Comparison of ENCODE assay signal across 12 cellular contexts in the genomic region with DNA sequence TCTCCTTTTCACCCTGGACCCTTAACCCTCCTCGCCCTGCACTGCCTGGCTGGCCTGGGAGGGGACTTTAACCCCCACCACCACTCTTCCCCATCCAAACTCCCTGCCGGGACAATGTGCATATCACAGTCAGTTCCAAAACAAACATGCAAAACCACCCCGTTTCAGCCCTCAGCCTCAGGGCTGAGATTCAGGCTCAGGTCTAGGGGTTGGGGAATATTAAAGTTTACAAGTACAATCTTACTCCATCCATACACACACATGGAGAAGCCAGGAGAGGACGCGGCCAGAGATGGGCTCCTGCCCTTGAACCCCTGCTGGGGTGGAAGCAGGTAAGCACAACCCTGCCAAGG. TPM values are rescaled to one million over a fixed set of nuclear protein-coding genes. Genes with fewer than 3 reads are reported as not detected.
DNase-seq lines count a peak whose midpoint lies in the region; ATAC-seq, FAIRE-seq and TF ChIP-seq lines count a peak whose summit lies in the region.
"Had no signal": no experiment of that assay in that cellular context is flagged by ENCODE, and none has a peak within 500 bp of the region (broad histone marks: within the 10 kb centered on the region; RNA-seq: fewer than 3 reads in every experiment).

No MANE protein-coding gene starts in this region.

- H3K4me3 ChIP-seq in SJSA1 (peak overlapping the region; percentile 28; the same call in 1 of the 2 replicates), fibroblast of villous mesenchyme (ENCODE audit: low read depth, low read length) (peak overlapping the region; percentile 32), muscle layer of colon (ENCODE audit: low read depth in 1 of 2, low read length in 2 of 2) (peak overlapping the region; percentile 47 to 55), upper lobe of right lung (peak overlapping the region; percentile 42)

- H3K9ac ChIP-seq in muscle layer of colon (ENCODE audit: low read length): peak overlapping the region; percentile 5

- no peaks in the 10 kb centered on the region for H3K36me3 ChIP-seq in SJSA1
- no peaks in the 10 kb centered on the region for H3K36me3 ChIP-seq in muscle layer of colon (ENCODE audit: insufficient read depth, low read length)
- no peaks in the 10 kb centered on the region for H3K36me3 ChIP-seq in upper lobe of right lung

- H3K4me3 Mint-ChIP-seq in stimulated activated effector memory CD8-positive, alpha-beta T cell treated with anti-CD3 and anti-CD28 coated beads, Interleukin-12 subunit alpha, Interleukin-12 subunit beta, amount 100 ng/mL, for 72 hours: no peak overlapping the region

- peak in 1 of 2 experiments; percentile 31 for DNase-seq in SJSA1 (ENCODE audit: low read depth in 1 of 2, low spot score in 2 of 2)
- no peak for DNase-seq in fibroblast of villous mesenchyme (ENCODE audit: low read depth)
- DNase-seq in upper lobe of right lung: no peak
- no peak for DNase-seq in NOMO-1 treated with dmso at 0.1 percent for 144 hours (lab: John Stamatoyannopoulos, UW; ENCODE audit: unreplicated experiment)
- no peak for DNase-seq in stimulated activated effector memory CD8-positive, alpha-beta T cell treated with anti-CD3 and anti-CD28 coated beads, Interleukin-12 subunit alpha, Interleukin-12 subunit beta, amount 100 ng/mL, for 72 hours (ENCODE audit: low spot score in 2 of 2)
- no peak for DNase-seq in GM12891 (ENCODE audit: insufficient read length, low spot score)
- DNase-seq: NCI-H226 had no signal

- ATAC-seq in upper lobe of right lung (no peak), HG02840 (IDR thresholded peaks at IDR 0.05; ENCODE audit: low FRiP score, unreplicated experiment) (no peak)
- ATAC-seq in stimulated activated effector memory CD8-positive, alpha-beta T cell treated with anti-CD3 and anti-CD28 coated beads, Interleukin-12 subunit alpha, Interleukin-12 subunit beta, amount 100 ng/mL, for 72 hours: no peak

- TF ChIP-seq CTCF in fibroblast of villous mesenchyme (IDR thresholded peaks at IDR 0.05; ENCODE audit: insufficient read depth, low read depth, low read length): no peak
- TF ChIP-seq CTCF in upper lobe of right lung (IDR thresholded peaks at IDR 0.05): no peak

- intact Hi-C loops in upper lobe of right lung (cut with DNase I): no loop called here

- H3K9me3 ChIP-seq in SJSA1 (replicated peaks) (no peaks in the 10 kb centered on the region), muscle layer of colon (ENCODE audit: low read length) (no peaks in the 10 kb centered on the region), upper lobe of right lung (no peaks in the 10 kb centered on the region)

- no peak overlapping the region for H3K27ac Mint-ChIP-seq in stimulated activated effector memory CD8-positive, alpha-beta T cell treated with anti-CD3 and anti-CD28 coated beads, Interleukin-12 subunit alpha, Interleukin-12 subunit beta, amount 100 ng/mL, for 72 hours

- no peak for FAIRE-seq in GM12891 (lab: Jason Lieb, UNC)

- H3K27me3 ChIP-seq in SJSA1 (replicated peaks) (no peaks in the 10 kb centered on the region), muscle layer of colon (ENCODE audit: control insufficient read depth in 1 of 2, insufficient read depth in 2 of 2, low read length in 2 of 2) (peaks cover 4 to 7% of the 10 kb centered on the region in 2 donors), upper lobe of right lung (peaks cover 20% of the 10 kb centered on the region)

- H3K4me1 Mint-ChIP-seq in stimulated activated effector memory CD8-positive, alpha-beta T cell treated with anti-CD3 and anti-CD28 coated beads, Interleukin-12 subunit alpha, Interleukin-12 subunit beta, amount 100 ng/mL, for 72 hours: peaks cover 6% of the 10 kb centered on the region

- no peak for TF ChIP-seq POLR2A in GM12891 (IDR thresholded peaks at IDR 0.05; ENCODE audit: low read depth, low read length)

- H3K27ac ChIP-seq in SJSA1 (no peak overlapping the region), muscle layer of colon (ENCODE audit: low read depth, low read length) (peak overlapping the region; percentile 63), upper lobe of right lung (peak overlapping the region; percentile 51)
- H3K27ac ChIP-seq: epithelial cell of prostate had no signal

- no peaks in the 10 kb centered on the region for H3K9me3 Mint-ChIP-seq in stimulated activated effector memory CD8-positive, alpha-beta T cell treated with anti-CD3 and anti-CD28 coated beads, Interleukin-12 subunit alpha, Interleukin-12 subunit beta, amount 100 ng/mL, for 72 hours

- H3K36me3 Mint-ChIP-seq in stimulated activated effector memory CD8-positive, alpha-beta T cell treated with anti-CD3 and anti-CD28 coated beads, Interleukin-12 subunit alpha, Interleukin-12 subunit beta, amount 100 ng/mL, for 72 hours: no peaks in the 10 kb centered on the region

- H3K4me1 ChIP-seq in SJSA1 (replicated peaks): peaks cover 26% of the 10 kb centered on the region
- peaks cover 3% of the 10 kb centered on the region for H3K4me1 ChIP-seq in muscle layer of colon (ENCODE audit: insufficient read depth, low read length)
- peaks cover 10% of the 10 kb centered on the region for H3K4me1 ChIP-seq in upper lobe of right lung

TF ChIP-seq in GM12891, 5 proteins besides CTCF, POLR2A, EP300 and RAD21:
- TF ChIP-seq POLR2AphosphoS5 (IDR thresholded peaks at IDR 0.05; ENCODE audit: low read depth, low read length): no peak
- no peak for TF ChIP-seq TAF1 (IDR thresholded peaks at IDR 0.05; ENCODE audit: low read depth, low read length)
- no peak for TF ChIP-seq SPI1 (IDR thresholded peaks at IDR 0.05; ENCODE audit: low read depth, low read length)
- TF ChIP-seq POU2F2 (IDR thresholded peaks at IDR 0.05; ENCODE audit: low read depth, low read length): no peak
- TF ChIP-seq PAX5 (IDR thresholded peaks at IDR 0.05; ENCODE audit: insufficient read depth, low read length, severe bottlenecking): no peak
TF ChIP-seq in GM12891: peak in this region for 0.

RNA-seq across cellular contexts. Expression of gene KIAA1755, which starts 0.5 kb away (rescaled TPM):
- 0.03 and 0.44 TPM in 2 replicates for total RNA-seq in SJSA1 (2014; rRNA removed; shearing (Covaris generic))
- total RNA-seq in fibroblast of villous mesenchyme (0.64 and 1.3 TPM in 2 replicates), upper lobe of right lung (2.3 TPM)
- not detected for polyA plus RNA-seq in GM12891 (2012; ENCODE audit: low read depth, missing spikeins)
- total RNA-seq: T-helper 2 cell treated with Interferon-gamma antibody and Interleukin-4, amounts not matched to agents 100 ng/mL and 5 ng/mL, for 36 hours had no signal
- polyA plus RNA-seq: neural cell had no signal

RNA-seq across cellular contexts. Expression of gene BPI, which starts 44.0 kb away (rescaled TPM):
- total RNA-seq in SJSA1 (2014; rRNA removed; shearing (Covaris generic)): 0.11 TPM in 1 of 2 replicates, not detected in the other
- total RNA-seq in fibroblast of villous mesenchyme: not detected in 2 replicates
- total RNA-seq in upper lobe of right lung: not detected
- not detected for polyA plus RNA-seq in GM12891 (2012; ENCODE audit: low read depth, missing spikeins)
- total RNA-seq: T-helper 2 cell treated with Interferon-gamma antibody and Interleukin-4, amounts not matched to agents 100 ng/mL and 5 ng/mL, for 36 hours had no signal
- polyA plus RNA-seq: neural cell had no signal
